ENCODE assay signal across 13 cellular contexts in genomic region chr15:40512440-40512839, GRCh38. TPM values are rescaled to one million over a fixed set of nuclear protein-coding genes. Genes with fewer than 3 reads are reported as not detected.
DNase-seq lines count a peak whose midpoint lies in the region; ATAC-seq lines count a peak whose summit lies in the region.
"Had no signal": no experiment of that assay in that cellular context is flagged by ENCODE, and none has a peak within 500 bp of the region (broad histone marks: within the 10 kb centered on the region; RNA-seq: fewer than 3 reads in every experiment).

No MANE protein-coding gene starts in this region.

- no peak for DNase-seq in activated naive CD4-positive, alpha-beta T cell treated with anti-CD3 and anti-CD28 coated beads, Interleukin-2, amount 50 U/mL, for 16 hours
- DNase-seq in activated CD4-positive, alpha-beta memory T cell treated with anti-CD3 and anti-CD28 coated beads, Interleukin-2, amount 10 ng/mL, durations not matched to agents 7 days and 5 days, result no peak
- no peak for DNase-seq in stimulated activated naive CD8-positive, alpha-beta T cell treated with anti-CD3 and anti-CD28 coated beads, Interleukin-15, amount 100 ng/mL, for 72 hours
- DNase-seq in NCI-H1048 (lab: John Stamatoyannopoulos, UW), result no peak
- DNase-seq: BE2C, GF-D8, NCI-H1417, SJCRH30, WERI-Rb-1 had no signal

- no peak overlapping the region for H3K4me3 ChIP-seq in iPS-20b (ENCODE audit: low read length)

- H3K9me3 ChIP-seq in iPS-20b (ENCODE audit: insufficient read depth, low read depth, low read length), result no peaks in the 10 kb centered on the region
- H3K9me3 ChIP-seq: BE2C, SJCRH30 had no signal

- CTCF ChIA-PET in activated CD4-positive, alpha-beta memory T cell treated with anti-CD3 and anti-CD28 coated beads, Interleukin-2, amount 10 ng/mL, durations not matched to agents 7 days and 5 days (lab: Charles Lee), result no interaction called here

- no peak overlapping the region for H3K27ac Mint-ChIP-seq in activated naive CD4-positive, alpha-beta T cell treated with anti-CD3 and anti-CD28 coated beads, Interleukin-2, amount 50 U/mL, for 24 hours
- H3K27ac Mint-ChIP-seq in activated CD4-positive, alpha-beta memory T cell treated with anti-CD3 and anti-CD28 coated beads, Interleukin-2, amount 10 ng/mL, durations not matched to agents 7 days and 5 days, result no peak overlapping the region
- peak overlapping the region in 1 of 2 donors; percentile 48 for H3K27ac Mint-ChIP-seq in stimulated activated naive CD8-positive, alpha-beta T cell treated with anti-CD3 and anti-CD28 coated beads, Interleukin-15, amount 100 ng/mL, for 72 hours

- POLR2A ChIA-PET in activated CD4-positive, alpha-beta memory T cell treated with anti-CD3 and anti-CD28 coated beads, Interleukin-2, amount 10 ng/mL, durations not matched to agents 7 days and 5 days (lab: Charles Lee), result interaction anchor here (1.0 kb wide), 1 partner anchor 53 kb away, joined by 3 read pairs; the partner anchor contains the start of gene CCDC32

- no peaks in the 10 kb centered on the region for H3K9me3 Mint-ChIP-seq in activated naive CD4-positive, alpha-beta T cell treated with anti-CD3 and anti-CD28 coated beads, Interleukin-2, amount 50 U/mL, for 24 hours
- no peaks in the 10 kb centered on the region for H3K9me3 Mint-ChIP-seq in activated CD4-positive, alpha-beta memory T cell treated with anti-CD3 and anti-CD28 coated beads, Interleukin-2, amount 10 ng/mL, durations not matched to agents 7 days and 5 days
- no peaks in the 10 kb centered on the region for H3K9me3 Mint-ChIP-seq in stimulated activated naive CD8-positive, alpha-beta T cell treated with anti-CD3 and anti-CD28 coated beads, Interleukin-15, amount 100 ng/mL, for 72 hours

- no peaks in the 10 kb centered on the region for H3K36me3 ChIP-seq in iPS-20b (ENCODE audit: insufficient read depth, low read depth, low read length)
- H3K36me3 ChIP-seq: BE2C, SJCRH30, WERI-Rb-1 had no signal

- H3K27me3 Mint-ChIP-seq in activated naive CD4-positive, alpha-beta T cell treated with anti-CD3 and anti-CD28 coated beads, Interleukin-2, amount 50 U/mL, for 24 hours, result peaks cover 29% of the 10 kb centered on the region
- H3K27me3 Mint-ChIP-seq in activated CD4-positive, alpha-beta memory T cell treated with anti-CD3 and anti-CD28 coated beads, Interleukin-2, amount 10 ng/mL, durations not matched to agents 7 days and 5 days, result peaks cover 64% of the 10 kb centered on the region
- peaks cover 55% of the 10 kb centered on the region for H3K27me3 Mint-ChIP-seq in stimulated activated naive CD8-positive, alpha-beta T cell treated with anti-CD3 and anti-CD28 coated beads, Interleukin-15, amount 100 ng/mL, for 72 hours

- no peak overlapping the region for H3K27ac ChIP-seq in iPS-20b (ENCODE audit: low read length)
- H3K27ac ChIP-seq: SJCRH30, WERI-Rb-1 had no signal

- no peaks in the 10 kb centered on the region for H3K4me1 ChIP-seq in iPS-20b (ENCODE audit: insufficient read depth, low read length)
- H3K4me1 ChIP-seq: SJCRH30 had no signal

- peak overlapping the region; percentile 59 for H3K4me3 Mint-ChIP-seq in activated naive CD4-positive, alpha-beta T cell treated with anti-CD3 and anti-CD28 coated beads, Interleukin-2, amount 50 U/mL, for 24 hours
- peak overlapping the region; percentile 62 for H3K4me3 Mint-ChIP-seq in activated CD4-positive, alpha-beta memory T cell treated with anti-CD3 and anti-CD28 coated beads, Interleukin-2, amount 10 ng/mL, durations not matched to agents 7 days and 5 days
- peak overlapping the region; percentile 81 to 85 for H3K4me3 Mint-ChIP-seq in stimulated activated naive CD8-positive, alpha-beta T cell treated with anti-CD3 and anti-CD28 coated beads, Interleukin-15, amount 100 ng/mL, for 72 hours

- H3K4me1 Mint-ChIP-seq in activated naive CD4-positive, alpha-beta T cell treated with anti-CD3 and anti-CD28 coated beads, Interleukin-2, amount 50 U/mL, for 24 hours, result peaks cover 18% of the 10 kb centered on the region
- peaks cover 21% of the 10 kb centered on the region for H3K4me1 Mint-ChIP-seq in activated CD4-positive, alpha-beta memory T cell treated with anti-CD3 and anti-CD28 coated beads, Interleukin-2, amount 10 ng/mL, durations not matched to agents 7 days and 5 days
- peaks cover 18% of the 10 kb centered on the region for H3K4me1 Mint-ChIP-seq in stimulated activated naive CD8-positive, alpha-beta T cell treated with anti-CD3 and anti-CD28 coated beads, Interleukin-15, amount 100 ng/mL, for 72 hours

- no peaks in the 10 kb centered on the region for H3K36me3 Mint-ChIP-seq in activated naive CD4-positive, alpha-beta T cell treated with anti-CD3 and anti-CD28 coated beads, Interleukin-2, amount 50 U/mL, for 24 hours
- H3K36me3 Mint-ChIP-seq in activated CD4-positive, alpha-beta memory T cell treated with anti-CD3 and anti-CD28 coated beads, Interleukin-2, amount 10 ng/mL, durations not matched to agents 7 days and 5 days (ENCODE audit: low read depth), result peaks cover 3% of the 10 kb centered on the region

- peaks cover 60% of the 10 kb centered on the region for H3K27me3 ChIP-seq in iPS-20b (ENCODE audit: insufficient read depth, low read length)
- H3K27me3 ChIP-seq: BE2C, SJCRH30 had no signal

- peak overlapping the region; percentile 74; the same call in 1 of the 2 replicates for H3K9ac ChIP-seq in iPS-20b (ENCODE audit: low read depth, low read length)

- ATAC-seq in stimulated activated naive CD8-positive, alpha-beta T cell treated with anti-CD3 and anti-CD28 coated beads, Interleukin-15, amount 100 ng/mL, for 72 hours, result no peak
- ATAC-seq in GM18519 (IDR thresholded peaks at IDR 0.05; ENCODE audit: low FRiP score, unreplicated experiment) (no peak), HG03039 (IDR thresholded peaks at IDR 0.05; ENCODE audit: unreplicated experiment) (no peak)

RNA-seq across cellular contexts. Expression of gene CHST14, which starts 41.7 kb away (rescaled TPM):
- total RNA-seq in activated CD4-positive, alpha-beta memory T cell treated with anti-CD3 and anti-CD28 coated beads, Interleukin-2, amount 10 ng/mL, durations not matched to agents 7 days and 5 days, result 10 to 100 TPM; 13.9 to 15.9 TPM

RNA-seq across cellular contexts. Expression of gene CCDC32, which starts 52.4 kb away (rescaled TPM):
- total RNA-seq in activated CD4-positive, alpha-beta memory T cell treated with anti-CD3 and anti-CD28 coated beads, Interleukin-2, amount 10 ng/mL, durations not matched to agents 7 days and 5 days, result 10 to 100 TPM; 33.2 to 33.7 TPM

RNA-seq across cellular contexts. Expression of gene RPUSD2, which starts 56.7 kb away (rescaled TPM):
- total RNA-seq in activated CD4-positive, alpha-beta memory T cell treated with anti-CD3 and anti-CD28 coated beads, Interleukin-2, amount 10 ng/mL, durations not matched to agents 7 days and 5 days, result 10 to 100 TPM; 11.1 to 11.9 TPM
